9 cellular contexts compared by ENCODE assay signal in genomic region chr7:27172388-27172774, GRCh38. TPM values are rescaled to one million over a fixed set of nuclear protein-coding genes. Genes with fewer than 3 reads are reported as not detected.
A peak's percentile ranks its signal among the peaks of the same experiment; 100 is the strongest.
DNase-seq lines count a peak whose midpoint lies in the region; ATAC-seq and TF ChIP-seq lines count a peak whose summit lies in the region.
"Had no signal": no experiment of that assay in that cellular context is flagged by ENCODE, and none has a peak within 500 bp of the region (broad histone marks: within the 10 kb centered on the region; RNA-seq: fewer than 3 reads in every experiment).

No MANE protein-coding gene starts in this region.

- H3K4me1 ChIP-seq in vagina = peaks cover 57% of the 10 kb centered on the region
- peaks cover 26 to 50% (median 41%) of the 10 kb centered on the region in 4 donors for H3K4me1 ChIP-seq in esophagus muscularis mucosa

- H3K27me3 ChIP-seq in vagina (no peaks in the 10 kb centered on the region), esophagus muscularis mucosa (peaks cover 40 to 100% (median 97%) of the 10 kb centered on the region in 4 donors)

- peaks cover 27% of the 10 kb centered on the region for H3K4me1 Mint-ChIP-seq in stimulated activated naive CD8-positive, alpha-beta T cell treated with anti-CD3 and anti-CD28 coated beads, Interleukin-15, Interleukin-2, amounts not matched to agents 100 ng/mL and 50 ng/mL, for 24 hours (ENCODE audit: low read depth)
- H3K4me1 Mint-ChIP-seq in memory B cell = peaks cover 6% of the 10 kb centered on the region

- no peak for TF ChIP-seq CTCF in vagina (IDR thresholded peaks at IDR 0.05)
- TF ChIP-seq CTCF in esophagus muscularis mucosa (IDR thresholded peaks at IDR 0.05) = no peak

- peak overlapping the region; percentile 59 for H3K4me3 Mint-ChIP-seq in stimulated activated naive CD8-positive, alpha-beta T cell treated with anti-CD3 and anti-CD28 coated beads, Interleukin-15, Interleukin-2, amounts not matched to agents 100 ng/mL and 50 ng/mL, for 24 hours
- H3K4me3 Mint-ChIP-seq in memory B cell = peak overlapping the region; percentile 70

- H3K27me3 Mint-ChIP-seq in stimulated activated naive CD8-positive, alpha-beta T cell treated with anti-CD3 and anti-CD28 coated beads, Interleukin-15, Interleukin-2, amounts not matched to agents 100 ng/mL and 50 ng/mL, for 24 hours = peaks cover 67% of the 10 kb centered on the region
- peaks cover 22% of the 10 kb centered on the region for H3K27me3 Mint-ChIP-seq in memory B cell

- no peak for DNase-seq in stimulated activated naive CD8-positive, alpha-beta T cell treated with anti-CD3 and anti-CD28 coated beads, Interleukin-15, Interleukin-2, amounts not matched to agents 100 U/mL and 50 U/mL, for 24 hours
- DNase-seq in activated CD8-positive, alpha-beta memory T cell treated with anti-CD3 and anti-CD28 coated beads, Interleukin-2, amount 50 U/mL, for 4 hours = peak; percentile 13
- DNase-seq in memory B cell (ENCODE audit: low spot score in 2 of 2) (no peak), vagina (ENCODE audit: extremely low spot score in 2 of 2) (no peak), cortex of kidney (lab: John Stamatoyannopoulos, UW) (no peak), esophagus muscularis mucosa (ENCODE audit: extremely low spot score) (no peak), 8988T (no peak)

- WGBS in esophagus muscularis mucosa = 29% methylated on average over 10 of the region's 10 CpGs

- H3K4me3 ChIP-seq in vagina (peak overlapping the region; percentile 56 to 64), esophagus muscularis mucosa (peak overlapping the region in 1 of 4 donors; percentile 59)

- peak overlapping the region; percentile 70 for H3K27ac Mint-ChIP-seq in stimulated activated naive CD8-positive, alpha-beta T cell treated with anti-CD3 and anti-CD28 coated beads, Interleukin-15, Interleukin-2, amounts not matched to agents 100 ng/mL and 50 ng/mL, for 24 hours
- H3K27ac Mint-ChIP-seq in memory B cell = peak overlapping the region; percentile 85

- H3K9me3 ChIP-seq in vagina (no peaks in the 10 kb centered on the region), esophagus muscularis mucosa (no peaks in the 10 kb centered on the region)

- intact Hi-C loops in vagina (cut with DNase I) (no loop called here), esophagus muscularis mucosa (cut with DNase I) (no loop called here)

- no peaks in the 10 kb centered on the region for H3K9me3 Mint-ChIP-seq in stimulated activated naive CD8-positive, alpha-beta T cell treated with anti-CD3 and anti-CD28 coated beads, Interleukin-15, Interleukin-2, amounts not matched to agents 100 ng/mL and 50 ng/mL, for 24 hours
- no peaks in the 10 kb centered on the region for H3K9me3 Mint-ChIP-seq in memory B cell

- no peaks in the 10 kb centered on the region for H3K36me3 ChIP-seq in vagina
- no peaks in the 10 kb centered on the region for H3K36me3 ChIP-seq in esophagus muscularis mucosa

- no peaks in the 10 kb centered on the region for H3K36me3 Mint-ChIP-seq in stimulated activated naive CD8-positive, alpha-beta T cell treated with anti-CD3 and anti-CD28 coated beads, Interleukin-15, Interleukin-2, amounts not matched to agents 100 ng/mL and 50 ng/mL, for 24 hours (ENCODE audit: low read depth)
- H3K36me3 Mint-ChIP-seq in memory B cell = no peaks in the 10 kb centered on the region

- no peak for TF ChIP-seq POLR2A in vagina (IDR thresholded peaks at IDR 0.05)
- TF ChIP-seq POLR2A in esophagus muscularis mucosa (IDR thresholded peaks at IDR 0.05; ENCODE audit: low read depth) = no peak

- no peak for TF ChIP-seq EP300 in esophagus muscularis mucosa (IDR thresholded peaks at IDR 0.05)

- H3K27ac ChIP-seq in vagina (peak overlapping the region; percentile 99), esophagus muscularis mucosa (replicated peaks in 1 of 4) (no peak overlapping the region)

- ATAC-seq in stimulated activated naive CD8-positive, alpha-beta T cell treated with anti-CD3 and anti-CD28 coated beads, Interleukin-15, Interleukin-2, amounts not matched to agents 100 U/mL and 50 U/mL, for 24 hours = no peak
- no peak for ATAC-seq in memory B cell (ENCODE audit: low read depth)

RNA-seq across cellular contexts. Expression of gene HOXA10, which starts 1.7 kb away (rescaled TPM):
- 19.2 TPM for total RNA-seq in vagina
- total RNA-seq in esophagus muscularis mucosa = not detected

RNA-seq across cellular contexts. Expression of gene HOXA9, which starts 7.0 kb away (rescaled TPM):
- 13.0 TPM for total RNA-seq in vagina
- under 1 TPM in 1 of 4 donors, not detected in 3; 0.50 TPM for total RNA-seq in esophagus muscularis mucosa

RNA-seq across cellular contexts. Expression of gene HOXA11, which starts 12.7 kb away (rescaled TPM):
- total RNA-seq in vagina = 9.8 TPM
- not detected for total RNA-seq in esophagus muscularis mucosa
- total RNA-seq: pulmonary artery endothelial cell had no signal

RNA-seq across cellular contexts. Expression of gene HOXA7, which starts 15.9 kb away (rescaled TPM):
- 23.8 TPM for total RNA-seq in vagina
- 1 to 10 TPM in 1 of 4 donors, under 1 TPM in 3; 0.33 to 1.7 (median 0.49) TPM for total RNA-seq in esophagus muscularis mucosa

RNA-seq across cellular contexts. Expression of gene HOXA3, which starts 20.0 kb away (rescaled TPM):
- total RNA-seq in vagina (3.9 TPM), esophagus muscularis mucosa (10 to 100 TPM; 10.2 to 16.6 (median 13.8) TPM)

Comparison
In these comparisons a context has a peak if more than half of its experiments do, and no peak if none do; other contexts are left out.
1. RNA of gene HOXA10, which starts 1.7 kb away (total RNA-seq): 19.2 TPM in vagina (single experiment); not detected in esophagus muscularis mucosa; every median in the first group is over 10 times any median in the second.
2. RNA of gene HOXA11, which starts 12.7 kb away (total RNA-seq): 9.8 TPM in vagina (single experiment); not detected in esophagus muscularis mucosa; every median in the first group is over 10 times any median in the second.